Comparison of ENCODE assay signal across 14 cellular contexts in the genomic region with DNA sequence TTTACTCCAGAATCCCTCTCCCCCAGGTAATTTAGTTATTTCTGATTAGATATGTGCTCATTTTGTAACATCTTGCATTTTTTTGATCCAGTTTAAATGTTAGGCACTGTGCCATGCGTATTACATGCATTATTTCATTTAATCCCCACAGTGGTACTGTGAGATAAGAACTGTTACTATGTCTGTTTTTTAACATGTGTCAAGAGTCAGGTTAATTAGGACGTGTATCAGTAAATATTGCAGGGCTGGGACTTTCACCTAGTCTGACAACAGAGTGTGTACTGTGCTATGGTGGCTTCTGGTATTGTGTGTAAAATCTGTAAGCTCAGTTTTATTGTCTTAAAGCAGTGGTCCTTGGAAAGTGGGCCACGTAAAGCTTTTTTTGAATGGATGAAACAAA.
"Had no signal": no experiment of that assay in that cellular context is flagged by ENCODE, and none has a peak within 500 bp of the region (broad histone marks: within the 10 kb centered on the region; RNA-seq: fewer than 3 reads in every experiment).

No MANE protein-coding gene starts in this region.

- H3K4me3 ChIP-seq: coronary artery, gastrocnemius medialis, heart right ventricle, pancreas had no signal

- H3K27ac Mint-ChIP-seq: activated CD8-positive, alpha-beta T cell treated with anti-CD3 and anti-CD28 coated beads for 36 hours; activated T-helper 1 cell treated with anti-CD3 and anti-CD28 coated beads, Interleukin-12 subunit alpha, Interleukin-12 subunit beta, Interleukin-2, Interleukin-4 antibody, amounts not matched to agents 30 ng/mL and 10 ng/mL and 1 ng/mL, durations not matched to agents 14 hours and 24 hours and 36 hours had no signal

- H3K9me3 Mint-ChIP-seq: activated CD8-positive, alpha-beta T cell treated with anti-CD3 and anti-CD28 coated beads for 36 hours; activated T-helper 1 cell treated with anti-CD3 and anti-CD28 coated beads, Interleukin-12 subunit alpha, Interleukin-12 subunit beta, Interleukin-2, Interleukin-4 antibody, amounts not matched to agents 30 ng/mL and 10 ng/mL and 1 ng/mL, durations not matched to agents 14 hours and 24 hours and 36 hours had no signal

- H3K27ac ChIP-seq: coronary artery, gastrocnemius medialis, heart right ventricle, pancreas had no signal

- H3K27me3 ChIP-seq: gastrocnemius medialis, heart right ventricle, pancreas had no signal

- DNase-seq: activated CD8-positive, alpha-beta memory T cell treated with anti-CD3 and anti-CD28 coated beads, Interleukin-2, amount 50 U/mL, for 48 hours; activated CD8-positive, alpha-beta T cell treated with anti-CD3 and anti-CD28 coated beads for 36 hours; activated naive CD4-positive, alpha-beta T cell treated with Interleukin-2 at 50 U/mL for 16 hours; effector CD4-positive, alpha-beta T cell; gastrocnemius medialis; heart right ventricle; islet precursor cell; pancreas; stimulated activated CD4-positive, alpha-beta T cell treated with anti-CD3 and anti-CD28 coated beads, Interleukin-2, amount 100 ng/mL, for 24 hours; stimulated activated naive CD4-positive, alpha-beta T cell treated with Interleukin-2 at 50 U/mL for 16 hours; trophoblast cell had no signal

- ATAC-seq: activated CD8-positive, alpha-beta T cell treated with anti-CD3 and anti-CD28 coated beads for 36 hours; gastrocnemius medialis; heart right ventricle; pancreas had no signal

- H3K4me3 Mint-ChIP-seq: activated CD8-positive, alpha-beta T cell treated with anti-CD3 and anti-CD28 coated beads for 36 hours; activated T-helper 1 cell treated with anti-CD3 and anti-CD28 coated beads, Interleukin-12 subunit alpha, Interleukin-12 subunit beta, Interleukin-2, Interleukin-4 antibody, amounts not matched to agents 30 ng/mL and 10 ng/mL and 1 ng/mL, durations not matched to agents 14 hours and 24 hours and 36 hours; neural crest cell had no signal

- H3K9me3 ChIP-seq: gastrocnemius medialis, heart right ventricle, pancreas had no signal

- H3K36me3 ChIP-seq: gastrocnemius medialis, heart right ventricle, pancreas had no signal

- H3K27me3 Mint-ChIP-seq: activated CD8-positive, alpha-beta T cell treated with anti-CD3 and anti-CD28 coated beads for 36 hours had no signal
